In genomic region chr19:12789098-12789903, GRCh38 we compare ENCODE assay signal across 1 cellular context.
TF ChIP-seq lines count a peak whose summit lies in the region.

No MANE protein-coding gene starts in this region.

TF ChIP-seq in HepG2, 621 proteins besides CTCF, POLR2A, EP300 and RAD21 (continued from another document):
- TF ChIP-seq FOXO4 (CRISPR knock-in tag; conservative IDR thresholded peaks at IDR 0.05) (no peak), ELF3 (CRISPR knock-in tag; IDR thresholded peaks at IDR 0.05) (no peak), NFYB (CRISPR knock-in tag; IDR thresholded peaks at IDR 0.05) (no peak), ZNF777 (CRISPR knock-in tag; IDR thresholded peaks at IDR 0.05) (peak; percentile 93), MAFG (CRISPR knock-in tag; IDR thresholded peaks at IDR 0.05) (no peak), TRIM22 (IDR thresholded peaks at IDR 0.05) (no peak), ZNF883 (CRISPR knock-in tag; IDR thresholded peaks at IDR 0.05; ENCODE audit: not compliant biosample characterization) (no peak), U2AF1 (optimal IDR thresholded peaks at IDR 0.05; ENCODE audit: low read depth, low read length) (no peak), FOXM1 (CRISPR knock-in tag; IDR thresholded peaks at IDR 0.05) (no peak), CENPBD1 (CRISPR knock-in tag; IDR thresholded peaks at IDR 0.05; ENCODE audit: borderline replicate concordance, low read depth) (no peak), ZNF329 (CRISPR knock-in tag; IDR thresholded peaks at IDR 0.05; ENCODE audit: low read depth) (0 out of 2 replicates have a peak, but pooled peaks have one; percentile 0), SRSF9 (IDR thresholded peaks at IDR 0.05; ENCODE audit: borderline replicate concordance, insufficient read depth, low read depth, low read length, poor library complexity, severe bottlenecking) (no peak), ZNF605 (CRISPR knock-in tag; IDR thresholded peaks at IDR 0.05) (peak; percentile 44; the same call in 1 of the 2 replicates), SIN3A (IDR thresholded peaks at IDR 0.05; ENCODE audit: borderline replicate concordance, low read depth, low read length) (peak; percentile 37; the same call in 1 of the 2 replicates), GTF2F1 (IDR thresholded peaks at IDR 0.05; ENCODE audit: low read length) (no peak), KDM1A (CRISPR knock-in tag; IDR thresholded peaks at IDR 0.05) (peak; percentile 86; the same call in 1 of the 2 replicates), CHD4 (IDR thresholded peaks at IDR 0.05; ENCODE audit: borderline replicate concordance, low read length) (peak; percentile 51; the same call in 1 of the 2 replicates), PAF1 (CRISPR knock-in tag; IDR thresholded peaks at IDR 0.05) (no peak), ZNF275 (CRISPR knock-in tag; IDR thresholded peaks at IDR 0.05; ENCODE audit: borderline replicate concordance) (no peak), HOXA9 (CRISPR knock-in tag; IDR thresholded peaks at IDR 0.05; ENCODE audit: borderline replicate concordance) (0 out of 2 replicates have a peak, but pooled peaks have one; percentile 24), TFAP4 (IDR thresholded peaks at IDR 0.05; ENCODE audit: borderline replicate concordance, low read depth) (0 out of 2 replicates have a peak, but pooled peaks have one; percentile 3), ZNF235 (CRISPR knock-in tag; IDR thresholded peaks at IDR 0.05; ENCODE audit: borderline replicate concordance) (no peak), JUN (CRISPR knock-in tag; IDR thresholded peaks at IDR 0.05) (no peak), ARID4A (CRISPR knock-in tag; IDR thresholded peaks at IDR 0.05; ENCODE audit: borderline replicate concordance) (no peak), ZBED4 (CRISPR knock-in tag; IDR thresholded peaks at IDR 0.05; ENCODE audit: borderline replicate concordance) (peak; percentile 85; the same call in 1 of the 2 replicates), AHR (CRISPR knock-in tag; IDR thresholded peaks at IDR 0.05) (no peak), ZNF138 (CRISPR knock-in tag; IDR thresholded peaks at IDR 0.05; ENCODE audit: low read depth) (no peak), ZNF570 (CRISPR knock-in tag; IDR thresholded peaks at IDR 0.05; ENCODE audit: borderline replicate concordance) (no peak), ZGPAT (CRISPR knock-in tag; IDR thresholded peaks at IDR 0.05) (no peak), GFI1 (CRISPR knock-in tag; IDR thresholded peaks at IDR 0.05; ENCODE audit: borderline replicate concordance) (0 out of 2 replicates have a peak, but pooled peaks have one; percentile 8)
